In genomic region chr15:52227456-52227855, GRCh38 we compare ENCODE assay signal across 8 cellular contexts. TPM values are rescaled to one million over a fixed set of nuclear protein-coding genes. Genes with fewer than 3 reads are reported as not detected.
DNase-seq lines count a peak whose midpoint lies in the region; ATAC-seq and TF ChIP-seq lines count a peak whose summit lies in the region.

No MANE protein-coding gene starts in this region.

- no peaks in the 10 kb centered on the region for H3K27me3 Mint-ChIP-seq in Caco-2 (ENCODE audit: insufficient read depth, unreplicated experiment)
- H3K27me3 Mint-ChIP-seq in activated CD8-positive, alpha-beta T cell treated with anti-CD3 and anti-CD28 coated beads, Interleukin-2, amount 10 ng/mL, durations not matched to agents 7 days and 5 days (ENCODE audit: low read depth): no peaks in the 10 kb centered on the region
- no peaks in the 10 kb centered on the region for H3K27me3 Mint-ChIP-seq in endothelial cell (ENCODE audit: unreplicated experiment)

- POLR2A ChIA-PET in Caco-2 (lab: Charles Lee): no interaction called here
- POLR2A ChIA-PET in activated CD8-positive, alpha-beta T cell treated with anti-CD3 and anti-CD28 coated beads, Interleukin-2, amount 10 ng/mL, durations not matched to agents 7 days and 5 days (lab: Charles Lee): interaction anchor here (0.6 to 1.5 kb wide), 3 partner anchors 14 to 452 kb away, joined by 3 to 5 read pairs (median 4); no protein-coding TSS in a partner anchor

- no peaks in the 10 kb centered on the region for H3K27me3 ChIP-seq in Caco-2 (replicated peaks; ENCODE audit: control insufficient read depth, insufficient read depth, low read length)

- intact Hi-C loops in Caco-2 (cut with micrococcal nuclease; ENCODE audit: unreplicated experiment): loop anchor here (1.0 to 5.0 kb wide), 2 partner anchors 43 to 245 kb away; no protein-coding TSS in a partner anchor

- DNase-seq in Caco-2 (peak; percentile 62 to 69), NCI-H82 (lab: John Stamatoyannopoulos, UW) (peak; percentile 94), endothelial cell (ENCODE audit: low spot score) (peak; percentile 58), myocyte (ENCODE audit: low read depth) (peak; percentile 96)
- peak; percentile 86 for DNase-seq in activated CD8-positive, alpha-beta T cell treated with anti-CD3 and anti-CD28 coated beads, Interleukin-2, amount 10 ng/mL, durations not matched to agents 7 days and 5 days
- DNase-seq in stimulated activated effector memory CD8-positive, alpha-beta T cell treated with anti-CD3 and anti-CD28 coated beads, Interleukin-12 subunit alpha, Interleukin-12 subunit beta, amount 100 ng/mL, for 72 hours (ENCODE audit: low spot score in 2 of 2): peak; percentile 46 to 75

- BruUV-seq in Caco-2 (replicated peaks; lab: Mats Ljungman, UMichigan): no TSS peak

- no peak overlapping the region for H3K27ac Mint-ChIP-seq in Caco-2 (ENCODE audit: unreplicated experiment)
- no peak overlapping the region for H3K27ac Mint-ChIP-seq in activated CD8-positive, alpha-beta T cell treated with anti-CD3 and anti-CD28 coated beads, Interleukin-2, amount 10 ng/mL, durations not matched to agents 7 days and 5 days
- H3K27ac Mint-ChIP-seq in endothelial cell (ENCODE audit: unreplicated experiment): no peak overlapping the region
- no peak overlapping the region for H3K27ac Mint-ChIP-seq in stimulated activated effector memory CD8-positive, alpha-beta T cell treated with anti-CD3 and anti-CD28 coated beads, Interleukin-12 subunit alpha, Interleukin-12 subunit beta, amount 100 ng/mL, for 72 hours

- peak; percentile 70 for ATAC-seq in GM19468 (IDR thresholded peaks at IDR 0.05; ENCODE audit: extremely low read depth, unreplicated experiment)
- peak; percentile 89 for ATAC-seq in HG03565 (IDR thresholded peaks at IDR 0.05; ENCODE audit: unreplicated experiment)
- ATAC-seq in activated CD8-positive, alpha-beta T cell treated with anti-CD3 and anti-CD28 coated beads, Interleukin-2, amount 10 ng/mL, durations not matched to agents 7 days and 5 days: peak; percentile 96
- peak; percentile 97 for ATAC-seq in stimulated activated effector memory CD8-positive, alpha-beta T cell treated with anti-CD3 and anti-CD28 coated beads, Interleukin-12 subunit alpha, Interleukin-12 subunit beta, amount 100 ng/mL, for 72 hours

- H3K9me3 Mint-ChIP-seq in Caco-2 (ENCODE audit: unreplicated experiment): no peaks in the 10 kb centered on the region
- H3K9me3 Mint-ChIP-seq in activated CD8-positive, alpha-beta T cell treated with anti-CD3 and anti-CD28 coated beads, Interleukin-2, amount 10 ng/mL, durations not matched to agents 7 days and 5 days (ENCODE audit: insufficient read depth): no peaks in the 10 kb centered on the region
- no peaks in the 10 kb centered on the region for H3K9me3 Mint-ChIP-seq in endothelial cell (ENCODE audit: unreplicated experiment)
- no peaks in the 10 kb centered on the region for H3K9me3 Mint-ChIP-seq in stimulated activated effector memory CD8-positive, alpha-beta T cell treated with anti-CD3 and anti-CD28 coated beads, Interleukin-12 subunit alpha, Interleukin-12 subunit beta, amount 100 ng/mL, for 72 hours

- no peak overlapping the region for H3K4me3 ChIP-seq in Caco-2 (ENCODE audit: low read depth, low read length)

- H3K4me1 Mint-ChIP-seq in Caco-2 (ENCODE audit: low read depth, unreplicated experiment) (peaks cover 8% of the 10 kb centered on the region), endothelial cell (ENCODE audit: unreplicated experiment) (peaks cover 8% of the 10 kb centered on the region)
- peaks cover 25% of the 10 kb centered on the region for H3K4me1 Mint-ChIP-seq in activated CD8-positive, alpha-beta T cell treated with anti-CD3 and anti-CD28 coated beads, Interleukin-2, amount 10 ng/mL, durations not matched to agents 7 days and 5 days (ENCODE audit: low read depth)
- peaks cover 3% of the 10 kb centered on the region for H3K4me1 Mint-ChIP-seq in stimulated activated effector memory CD8-positive, alpha-beta T cell treated with anti-CD3 and anti-CD28 coated beads, Interleukin-12 subunit alpha, Interleukin-12 subunit beta, amount 100 ng/mL, for 72 hours

- no peaks in the 10 kb centered on the region for H3K4me1 ChIP-seq in Caco-2

- no peak overlapping the region for H3K4me3 Mint-ChIP-seq in Caco-2 (ENCODE audit: unreplicated experiment)
- H3K4me3 Mint-ChIP-seq in activated CD8-positive, alpha-beta T cell treated with anti-CD3 and anti-CD28 coated beads, Interleukin-2, amount 10 ng/mL, durations not matched to agents 7 days and 5 days: no peak overlapping the region
- peak overlapping the region; percentile 14 for H3K4me3 Mint-ChIP-seq in endothelial cell (ENCODE audit: unreplicated experiment)
- no peak overlapping the region for H3K4me3 Mint-ChIP-seq in stimulated activated effector memory CD8-positive, alpha-beta T cell treated with anti-CD3 and anti-CD28 coated beads, Interleukin-12 subunit alpha, Interleukin-12 subunit beta, amount 100 ng/mL, for 72 hours

- CTCF ChIA-PET in Caco-2 (lab: Charles Lee): interaction anchor here (0.7 to 2.5 kb wide), 6 partner anchors 10 to 1472 kb away, joined by 3 to 16 read pairs (median 7); no protein-coding TSS in a partner anchor
- CTCF ChIA-PET in activated CD8-positive, alpha-beta T cell treated with anti-CD3 and anti-CD28 coated beads, Interleukin-2, amount 10 ng/mL, durations not matched to agents 7 days and 5 days (lab: Charles Lee): interaction anchor here (0.6 to 9.2 kb wide), 37 partner anchors 11 to 508 kb away, joined by 3 to 93 read pairs (median 4); no protein-coding TSS in a partner anchor

- H3K36me3 Mint-ChIP-seq in Caco-2 (ENCODE audit: insufficient read depth, unreplicated experiment) (peaks cover 13% of the 10 kb centered on the region), endothelial cell (ENCODE audit: low read depth, unreplicated experiment) (peaks cover 20% of the 10 kb centered on the region)
- H3K36me3 Mint-ChIP-seq in activated CD8-positive, alpha-beta T cell treated with anti-CD3 and anti-CD28 coated beads, Interleukin-2, amount 10 ng/mL, durations not matched to agents 7 days and 5 days (ENCODE audit: low read depth): peaks cover 7% of the 10 kb centered on the region
- H3K36me3 Mint-ChIP-seq in stimulated activated effector memory CD8-positive, alpha-beta T cell treated with anti-CD3 and anti-CD28 coated beads, Interleukin-12 subunit alpha, Interleukin-12 subunit beta, amount 100 ng/mL, for 72 hours: no peaks in the 10 kb centered on the region

- peaks cover 2% of the 10 kb centered on the region for H3K36me3 ChIP-seq in Caco-2 (ENCODE audit: control insufficient read depth, insufficient read depth, low read length)

- TF ChIP-seq CTCF in Caco-2 (IDR thresholded peaks at IDR 0.05; ENCODE audit: insufficient read depth in 1 of 2, low read depth in 1 of 2, low read length in 1 of 2, severe bottlenecking in 1 of 2, unreplicated experiment in 1 of 2) (peak; percentile 70 to 73), endothelial cell (IDR thresholded peaks at IDR 0.05; ENCODE audit: unreplicated experiment) (peak; percentile 69)

- no peaks in the 10 kb centered on the region for H3K9me3 ChIP-seq in Caco-2

RNA-seq across cellular contexts. Expression of gene GNB5, which starts 36.3 kb away (rescaled TPM):
- total RNA-seq in Caco-2 (2022) (19.8 and 23.2 TPM in 2 replicates), endothelial cell (ENCODE audit: unreplicated experiment) (11.7 TPM), myocyte (14.2 and 21.6 TPM in 2 replicates)
- 10 to 100 TPM; 33.8 to 37.0 TPM for total RNA-seq in activated CD8-positive, alpha-beta T cell treated with anti-CD3 and anti-CD28 coated beads, Interleukin-2, amount 10 ng/mL, durations not matched to agents 7 days and 5 days
- 31.3 TPM for polyA plus RNA-seq in myocyte (2012)
